Comparison of ENCODE assay signal across 11 cellular contexts in genomic region chr10:102878629-102879028, GRCh38. TPM values are rescaled to one million over a fixed set of nuclear protein-coding genes. Genes with fewer than 3 reads are reported as not detected.
"Had no signal": no experiment of that assay in that cellular context is flagged by ENCODE, and none has a peak within 500 bp of the region (broad histone marks: within the 10 kb centered on the region; RNA-seq: fewer than 3 reads in every experiment).

No MANE protein-coding gene starts in this region.

- ATAC-seq: HCT116, HepG2 had no signal

- H3K27ac ChIP-seq: GM23248, HL-60 had no signal

- H3K9me3 ChIP-seq: HAP-1 had no signal

- H2AFZ ChIP-seq: GM23248 had no signal

- DNase-seq: GM23248, GOT3, H7, HFFc6, KBM-7 had no signal

- H3K4me3 ChIP-seq: GM23248, HAP-1 had no signal

- H3K9ac ChIP-seq: GM23248 had no signal

RNA-seq across cellular contexts. Expression of gene AS3MT, which starts 9.4 kb away (rescaled TPM):
- total RNA-seq: H4 had no signal

RNA-seq across cellular contexts. Expression of gene CYP17A1, which starts 41.4 kb away (rescaled TPM):
- total RNA-seq: GM23248, H4, H7, HFFc6, HT1080 had no signal
